Comparison of ENCODE assay signal across 10 cellular contexts in genomic region chr10:44968101-44968886, GRCh38. TPM values are rescaled to one million over a fixed set of nuclear protein-coding genes. Genes with fewer than 3 reads are reported as not detected.
A peak's percentile ranks its signal among the peaks of the same experiment; 100 is the strongest.
DNase-seq lines count a peak whose midpoint lies in the region; ATAC-seq, FAIRE-seq and TF ChIP-seq lines count a peak whose summit lies in the region.
"Had no signal": no experiment of that assay in that cellular context is flagged by ENCODE, and none has a peak within 500 bp of the region (broad histone marks: within the 10 kb centered on the region; RNA-seq: fewer than 3 reads in every experiment).

No MANE protein-coding gene starts in this region.

- H3K27ac Mint-ChIP-seq in activated naive CD4-positive, alpha-beta T cell treated with anti-CD3 and anti-CD28 coated beads, Interleukin-2, amount 50 U/mL, for 24 hours, result no peak overlapping the region

- ATAC-seq in body of pancreas (no peak), HG03521 (IDR thresholded peaks at IDR 0.05; ENCODE audit: unreplicated experiment) (no peak)

- H3K4me1 Mint-ChIP-seq in activated naive CD4-positive, alpha-beta T cell treated with anti-CD3 and anti-CD28 coated beads, Interleukin-2, amount 50 U/mL, for 24 hours, result peaks cover 29% of the 10 kb centered on the region

- no peaks in the 10 kb centered on the region for H3K9me3 Mint-ChIP-seq in activated naive CD4-positive, alpha-beta T cell treated with anti-CD3 and anti-CD28 coated beads, Interleukin-2, amount 50 U/mL, for 24 hours

- no peaks in the 10 kb centered on the region for H3K27me3 ChIP-seq in body of pancreas

- H3K4me1 ChIP-seq in body of pancreas, result peaks cover 74% of the 10 kb centered on the region

- no peaks in the 10 kb centered on the region for H3K27me3 Mint-ChIP-seq in activated naive CD4-positive, alpha-beta T cell treated with anti-CD3 and anti-CD28 coated beads, Interleukin-2, amount 50 U/mL, for 24 hours

- peak overlapping the region; percentile 2 to 89 (median 14) for H3K27ac ChIP-seq in body of pancreas
- H3K27ac ChIP-seq: C4-2B had no signal

- 63 to 75% methylated on average over 8 of the region's 8 CpGs for WGBS in body of pancreas, 2 donors

- DNase-seq in activated naive CD4-positive, alpha-beta T cell (lab: John Stamatoyannopoulos, UW), result no peak
- DNase-seq in body of pancreas (peak in 2 of 4 donors; percentile 18 to 70), midbrain (lab: John Stamatoyannopoulos, UW) (peak; percentile 60), urothelium cell line (ENCODE audit: low spot score) (no peak), NCI-H510A treated with DMSO at 0.1 percent for 48 hours (lab: John Stamatoyannopoulos, UW) (no peak)
- no peak for DNase-seq in activated CD4-positive, alpha-beta T cell treated with anti-CD3 and anti-CD28 coated beads, Interleukin-2, amount 50 U/mL, for 48 hours

- no peak for TF ChIP-seq CTCF in body of pancreas (IDR thresholded peaks at IDR 0.05)

- TF ChIP-seq POLR2A in body of pancreas (IDR thresholded peaks at IDR 0.05), result peak in 1 of 3 donors; percentile 8

- H3K4me3 ChIP-seq in body of pancreas, result no peak overlapping the region

- no peaks in the 10 kb centered on the region for H3K9me3 ChIP-seq in body of pancreas

- H3K36me3 Mint-ChIP-seq in activated naive CD4-positive, alpha-beta T cell treated with anti-CD3 and anti-CD28 coated beads, Interleukin-2, amount 50 U/mL, for 24 hours, result no peaks in the 10 kb centered on the region

- FAIRE-seq in urothelium cell line (lab: Jason Lieb, UNC), result peak; percentile 44

- peaks cover 0 to 4% of the 10 kb centered on the region in 2 donors for H3K36me3 ChIP-seq in body of pancreas (replicated peaks in 1 of 2; ENCODE audit: insufficient read depth in 1 of 2, low read depth in 2 of 2)

- peak overlapping the region; percentile 0 for H3K4me3 Mint-ChIP-seq in activated naive CD4-positive, alpha-beta T cell treated with anti-CD3 and anti-CD28 coated beads, Interleukin-2, amount 50 U/mL, for 24 hours

- intact Hi-C loops in body of pancreas (cut with DNase I), result no loop called here

RNA-seq across cellular contexts. Expression of gene RASSF4, which starts 8.7 kb away (rescaled TPM):
- total RNA-seq in body of pancreas, result 10 to 100 TPM; 44.5 to 50.8 TPM

RNA-seq across cellular contexts. Expression of gene DEPP1, which starts 10.3 kb away (rescaled TPM):
- total RNA-seq in body of pancreas, result 100 to 1,000 TPM; 226 to 230 TPM

RNA-seq across cellular contexts. Expression of gene ZNF22, which starts 32.4 kb away (rescaled TPM):
- total RNA-seq in body of pancreas, result 10 to 100 TPM; 12.9 to 30.4 TPM

RNA-seq across cellular contexts. Expression of gene TMEM72, which starts 57.2 kb away (rescaled TPM):
- 10 to 100 TPM in 1 of 2 donors, 1 to 10 TPM in 1; 4.7 to 10.2 TPM for total RNA-seq in body of pancreas
- total RNA-seq: SK-MEL-5 had no signal
